1 cellular context compared by ENCODE assay signal in the genomic region with DNA sequence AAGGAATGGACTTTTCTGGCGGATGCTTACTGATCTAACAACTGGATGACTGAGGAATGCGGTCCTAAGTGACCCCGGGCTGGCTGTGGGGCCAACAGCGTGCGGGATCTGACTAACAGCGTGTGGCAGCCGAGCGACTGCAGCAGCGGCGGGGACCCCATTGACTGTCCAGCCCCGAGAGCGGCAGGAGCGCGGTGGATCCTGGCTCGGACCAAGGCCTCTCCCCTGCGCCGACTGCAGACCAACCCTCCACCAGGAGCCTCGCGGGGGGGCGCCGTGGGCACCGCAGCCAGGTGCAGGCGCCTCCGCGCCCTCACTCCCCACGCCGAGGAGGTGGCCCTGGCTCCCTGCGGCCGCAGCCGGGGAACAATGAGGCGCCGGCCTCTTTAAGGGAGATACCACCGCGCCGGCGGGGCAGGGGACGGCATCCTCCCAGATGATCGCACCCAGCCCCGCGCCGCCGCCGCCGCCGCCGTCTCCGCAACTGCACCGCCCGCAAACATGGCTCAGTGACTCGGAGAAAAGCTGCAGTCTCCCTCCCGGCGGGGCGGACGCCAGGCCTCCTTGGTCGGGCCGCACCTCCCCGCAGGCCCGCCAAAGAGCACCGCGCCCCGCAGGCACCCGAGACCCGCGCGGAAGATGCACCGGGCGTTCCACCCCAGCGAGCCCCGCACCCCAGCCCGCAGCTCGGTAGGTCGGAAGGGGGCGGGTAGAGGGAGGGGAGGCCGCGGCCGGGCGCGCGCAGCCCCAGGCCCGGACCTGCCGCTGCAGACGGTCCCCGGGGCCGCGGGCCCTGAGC.
TF ChIP-seq lines count a peak whose summit lies in the region.

No MANE protein-coding gene starts in this region.

TF ChIP-seq in K562, 482 proteins besides CTCF, POLR2A, EP300 and RAD21 (continued from another document and continues in another):
- TF ChIP-seq ETS2 (tag; IDR thresholded peaks at IDR 0.05; ENCODE audit: borderline replicate concordance, poor library complexity, severe bottlenecking), result no peak
- no peak; the same call in 1 of the 2 replicates for TF ChIP-seq CHD2 (IDR thresholded peaks at IDR 0.05; ENCODE audit: low read depth, low read length)
- TF ChIP-seq TAF7 (tag; IDR thresholded peaks at IDR 0.05), result no peak
- TF ChIP-seq NFXL1 (CRISPR knock-in tag; IDR thresholded peaks at IDR 0.05), result no peak
- no peak for TF ChIP-seq CBX2 (IDR thresholded peaks at IDR 0.05; ENCODE audit: insufficient read depth, low read length, poor library complexity, severe bottlenecking)
- TF ChIP-seq, protein P1, sequence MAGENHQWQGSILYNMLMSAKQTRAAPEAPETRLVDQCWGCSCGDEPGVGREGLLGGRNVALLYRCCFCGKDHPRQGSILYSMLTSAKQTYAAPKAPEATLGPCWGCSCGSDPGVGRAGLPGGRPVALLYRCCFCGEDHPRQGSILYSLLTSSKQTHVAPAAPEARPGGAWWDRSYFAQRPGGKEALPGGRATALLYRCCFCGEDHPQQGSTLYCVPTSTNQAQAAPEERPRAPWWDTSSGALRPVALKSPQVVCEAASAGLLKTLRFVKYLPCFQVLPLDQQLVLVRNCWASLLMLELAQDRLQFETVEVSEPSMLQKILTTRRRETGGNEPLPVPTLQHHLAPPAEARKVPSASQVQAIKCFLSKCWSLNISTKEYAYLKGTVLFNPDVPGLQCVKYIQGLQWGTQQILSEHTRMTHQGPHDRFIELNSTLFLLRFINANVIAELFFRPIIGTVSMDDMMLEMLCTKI (IDR thresholded peaks at IDR 0.05; ENCODE audit: partially characterized antibody), result no peak
- TF ChIP-seq WHSC1 (IDR thresholded peaks at IDR 0.05; ENCODE audit: low read length), result no peak
- TF ChIP-seq TCFL5 (CRISPR knock-in tag; conservative IDR thresholded peaks at IDR 0.05), result no peak
- TF ChIP-seq ZNF75A (CRISPR knock-in tag; IDR thresholded peaks at IDR 0.05), result no peak
- TF ChIP-seq SMARCE1 (IDR thresholded peaks at IDR 0.05), result no peak
- TF ChIP-seq ARID3A (IDR thresholded peaks at IDR 0.05; ENCODE audit: borderline replicate concordance, low read depth, low read length), result no peak
- peak; percentile 49; the same call in 1 of the 2 replicates for TF ChIP-seq SP1 (CRISPR knock-in tag; IDR thresholded peaks at IDR 0.05)
- 0 out of 2 replicates have a peak, but pooled peaks have one; percentile 33 for TF ChIP-seq SNIP1 (IDR thresholded peaks at IDR 0.05; ENCODE audit: low read depth)
- peak; percentile 59; the same call in 1 of the 2 replicates for TF ChIP-seq NR3C1 (CRISPR knock-in tag; IDR thresholded peaks at IDR 0.05)
- TF ChIP-seq, protein P2, sequence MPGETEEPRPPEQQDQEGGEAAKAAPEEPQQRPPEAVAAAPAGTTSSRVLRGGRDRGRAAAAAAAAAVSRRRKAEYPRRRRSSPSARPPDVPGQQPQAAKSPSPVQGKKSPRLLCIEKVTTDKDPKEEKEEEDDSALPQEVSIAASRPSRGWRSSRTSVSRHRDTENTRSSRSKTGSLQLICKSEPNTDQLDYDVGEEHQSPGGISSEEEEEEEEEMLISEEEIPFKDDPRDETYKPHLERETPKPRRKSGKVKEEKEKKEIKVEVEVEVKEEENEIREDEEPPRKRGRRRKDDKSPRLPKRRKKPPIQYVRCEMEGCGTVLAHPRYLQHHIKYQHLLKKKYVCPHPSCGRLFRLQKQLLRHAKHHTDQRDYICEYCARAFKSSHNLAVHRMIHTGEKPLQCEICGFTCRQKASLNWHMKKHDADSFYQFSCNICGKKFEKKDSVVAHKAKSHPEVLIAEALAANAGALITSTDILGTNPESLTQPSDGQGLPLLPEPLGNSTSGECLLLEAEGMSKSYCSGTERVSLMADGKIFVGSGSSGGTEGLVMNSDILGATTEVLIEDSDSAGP (CRISPR knock-in tag; IDR thresholded peaks at IDR 0.05), result peak; percentile 95
- TF ChIP-seq ZNF408 (CRISPR knock-in tag; IDR thresholded peaks at IDR 0.05; ENCODE audit: low read depth), result no peak
- TF ChIP-seq ATF4 (CRISPR knock-in tag; IDR thresholded peaks at IDR 0.05), result no peak
- no peak for TF ChIP-seq DMBX1 (CRISPR knock-in tag; IDR thresholded peaks at IDR 0.05; ENCODE audit: borderline replicate concordance)
- TF ChIP-seq NFIC (IDR thresholded peaks at IDR 0.05), result peak; percentile 42
- TF ChIP-seq POLR3G (IDR thresholded peaks at IDR 0.05; ENCODE audit: extremely low read depth, insufficient read length, insufficient replicate concordance), result no peak
- TF ChIP-seq, protein P3, sequence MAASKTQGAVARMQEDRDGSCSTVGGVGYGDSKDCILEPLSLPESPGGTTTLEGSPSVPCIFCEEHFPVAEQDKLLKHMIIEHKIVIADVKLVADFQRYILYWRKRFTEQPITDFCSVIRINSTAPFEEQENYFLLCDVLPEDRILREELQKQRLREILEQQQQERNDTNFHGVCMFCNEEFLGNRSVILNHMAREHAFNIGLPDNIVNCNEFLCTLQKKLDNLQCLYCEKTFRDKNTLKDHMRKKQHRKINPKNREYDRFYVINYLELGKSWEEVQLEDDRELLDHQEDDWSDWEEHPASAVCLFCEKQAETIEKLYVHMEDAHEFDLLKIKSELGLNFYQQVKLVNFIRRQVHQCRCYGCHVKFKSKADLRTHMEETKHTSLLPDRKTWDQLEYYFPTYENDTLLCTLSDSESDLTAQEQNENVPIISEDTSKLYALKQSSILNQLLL (CRISPR knock-in tag; IDR thresholded peaks at IDR 0.05; ENCODE audit: borderline replicate concordance), result no peak
- TF ChIP-seq, protein P4, sequence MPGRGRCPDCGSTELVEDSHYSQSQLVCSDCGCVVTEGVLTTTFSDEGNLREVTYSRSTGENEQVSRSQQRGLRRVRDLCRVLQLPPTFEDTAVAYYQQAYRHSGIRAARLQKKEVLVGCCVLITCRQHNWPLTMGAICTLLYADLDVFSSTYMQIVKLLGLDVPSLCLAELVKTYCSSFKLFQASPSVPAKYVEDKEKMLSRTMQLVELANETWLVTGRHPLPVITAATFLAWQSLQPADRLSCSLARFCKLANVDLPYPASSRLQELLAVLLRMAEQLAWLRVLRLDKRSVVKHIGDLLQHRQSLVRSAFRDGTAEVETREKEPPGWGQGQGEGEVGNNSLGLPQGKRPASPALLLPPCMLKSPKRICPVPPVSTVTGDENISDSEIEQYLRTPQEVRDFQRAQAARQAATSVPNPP (IDR thresholded peaks at IDR 0.05; ENCODE audit: borderline replicate concordance, insufficient read depth, insufficient read length), result no peak
- TF ChIP-seq U2AF2 (optimal IDR thresholded peaks at IDR 0.05; ENCODE audit: low read depth, low read length), result no peak
- TF ChIP-seq E2F1 (CRISPR knock-in tag; IDR thresholded peaks at IDR 0.05), result no peak
- TF ChIP-seq ZNF449 (CRISPR knock-in tag; IDR thresholded peaks at IDR 0.05), result no peak
- TF ChIP-seq MYBL2 (IDR thresholded peaks at IDR 0.05; ENCODE audit: low read depth), result no peak
- no peak for TF ChIP-seq MYBL2 (CRISPR knock-in tag; IDR thresholded peaks at IDR 0.05; ENCODE audit: borderline replicate concordance)
- no peak for TF ChIP-seq HLTF (IDR thresholded peaks at IDR 0.05)
- no peak for TF ChIP-seq ZNF609 (CRISPR knock-in tag; IDR thresholded peaks at IDR 0.05; ENCODE audit: borderline replicate concordance)
- TF ChIP-seq, protein P5, sequence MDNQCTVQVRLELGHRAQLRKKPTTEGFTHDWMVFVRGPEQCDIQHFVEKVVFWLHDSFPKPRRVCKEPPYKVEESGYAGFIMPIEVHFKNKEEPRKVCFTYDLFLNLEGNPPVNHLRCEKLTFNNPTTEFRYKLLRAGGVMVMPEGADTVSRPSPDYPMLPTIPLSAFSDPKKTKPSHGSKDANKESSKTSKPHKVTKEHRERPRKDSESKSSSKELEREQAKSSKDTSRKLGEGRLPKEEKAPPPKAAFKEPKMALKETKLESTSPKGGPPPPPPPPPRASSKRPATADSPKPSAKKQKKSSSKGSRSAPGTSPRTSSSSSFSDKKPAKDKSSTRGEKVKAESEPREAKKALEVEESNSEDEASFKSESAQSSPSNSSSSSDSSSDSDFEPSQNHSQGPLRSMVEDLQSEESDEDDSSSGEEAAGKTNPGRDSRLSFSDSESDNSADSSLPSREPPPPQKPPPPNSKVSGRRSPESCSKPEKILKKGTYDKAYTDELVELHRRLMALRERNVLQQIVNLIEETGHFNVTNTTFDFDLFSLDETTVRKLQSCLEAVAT (IDR thresholded peaks at IDR 0.05), result peak in 1 of 2 experiments; percentile 27; a peak in 1 of 4 replicates
